ENCODE assay signal across 18 cellular contexts in the genomic region with DNA sequence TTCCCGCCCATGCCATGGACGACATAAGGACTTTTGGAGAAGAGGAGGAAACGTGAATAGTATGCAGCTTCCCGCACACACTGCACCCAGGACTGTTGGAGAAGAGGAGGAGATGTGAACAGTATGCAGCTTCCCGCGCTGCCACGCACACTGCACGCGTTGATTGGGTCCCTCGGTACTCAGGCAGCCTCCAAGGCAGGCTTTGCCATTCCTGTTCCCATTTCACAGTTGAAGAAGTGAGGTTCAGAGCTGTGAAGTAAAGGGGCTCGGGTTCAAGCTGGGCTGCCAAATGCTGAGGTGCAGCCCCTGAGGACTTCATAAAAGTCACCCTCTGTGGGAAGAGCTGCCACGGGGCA.
DNase-seq lines count a peak whose midpoint lies in the region; ATAC-seq and TF ChIP-seq lines count a peak whose summit lies in the region.
"Had no signal": no experiment of that assay in that cellular context is flagged by ENCODE, and none has a peak within 500 bp of the region (broad histone marks: within the 10 kb centered on the region; RNA-seq: fewer than 3 reads in every experiment).

No MANE protein-coding gene starts in this region.

- H3K27me3 ChIP-seq in heart right ventricle (peaks cover 0 to 24% (median 6%) of the 10 kb centered on the region in 7 donors), lower lobe of right lung (ENCODE audit: low read depth) (peaks cover 6% of the 10 kb centered on the region)

- 82 to 84% methylated on average over 12 of the region's 12 CpGs for WGBS in heart right ventricle, 2 donors

- H3K36me3 ChIP-seq in heart right ventricle: no peaks in the 10 kb centered on the region
- H3K36me3 ChIP-seq in lower lobe of right lung: no peaks in the 10 kb centered on the region

- POLR2A ChIA-PET in activated CD4-positive, alpha-beta T cell treated with anti-CD3 and anti-CD28 coated beads, Interleukin-2, amount 10 ng/mL, durations not matched to agents 7 days and 5 days (lab: Charles Lee): no interaction called here

- ATAC-seq in left ventricle myocardium superior (no peak), heart right ventricle (no peak), lower lobe of right lung (no peak)
- ATAC-seq: GM12878 had no signal

- H3K4me1 ChIP-seq in heart right ventricle (peaks cover 0 to 10% (median 0%) of the 10 kb centered on the region in 9 donors), lower lobe of right lung (peaks cover 12% of the 10 kb centered on the region)

- H3K4me3 ChIP-seq in heart right ventricle (no peak overlapping the region), lower lobe of right lung (no peak overlapping the region)
- H3K4me3 ChIP-seq: GM12878 had no signal

- CTCF ChIA-PET in activated CD4-positive, alpha-beta T cell treated with anti-CD3 and anti-CD28 coated beads, Interleukin-2, amount 10 ng/mL, durations not matched to agents 7 days and 5 days (lab: Charles Lee): no interaction called here

- no peak overlapping the region for H3K27ac Mint-ChIP-seq in activated CD4-positive, alpha-beta T cell treated with anti-CD3 and anti-CD28 coated beads, Interleukin-2, amount 10 ng/mL, durations not matched to agents 7 days and 5 days
- no peak overlapping the region for H3K27ac Mint-ChIP-seq in type B pancreatic cell

- H3K27ac ChIP-seq in heart right ventricle (no peak overlapping the region), lower lobe of right lung (no peak overlapping the region)
- H3K27ac ChIP-seq: HL-60 had no signal

- no peak for TF ChIP-seq CTCF in heart right ventricle (IDR thresholded peaks at IDR 0.05)
- no peak for TF ChIP-seq CTCF in lower lobe of right lung (IDR thresholded peaks at IDR 0.05)
- no peak for TF ChIP-seq CTCF in type B pancreatic cell (conservative IDR thresholded peaks at IDR 0.05)

- no peaks in the 10 kb centered on the region for H3K36me3 Mint-ChIP-seq in activated CD4-positive, alpha-beta T cell treated with anti-CD3 and anti-CD28 coated beads, Interleukin-2, amount 10 ng/mL, durations not matched to agents 7 days and 5 days (ENCODE audit: low read depth)
- H3K36me3 Mint-ChIP-seq in type B pancreatic cell: no peaks in the 10 kb centered on the region

- intact Hi-C loops in left ventricle myocardium superior (cut with micrococcal nuclease): no loop called here
- intact Hi-C loops in heart right ventricle (cut with DNase I): no loop called here
- intact Hi-C loops in lower lobe of right lung (cut with DNase I): no loop called here

- no peak overlapping the region for H3K4me3 Mint-ChIP-seq in activated CD4-positive, alpha-beta T cell treated with anti-CD3 and anti-CD28 coated beads, Interleukin-2, amount 10 ng/mL, durations not matched to agents 7 days and 5 days
- no peak overlapping the region for H3K4me3 Mint-ChIP-seq in type B pancreatic cell

- H3K9me3 ChIP-seq in heart right ventricle (no peaks in the 10 kb centered on the region), lower lobe of right lung (no peaks in the 10 kb centered on the region)

- peak; percentile 3 for DNase-seq in activated CD4-positive, alpha-beta T cell treated with anti-CD3 and anti-CD28 coated beads, Interleukin-2, amount 10 ng/mL, durations not matched to agents 7 days and 5 days
- DNase-seq in activated CD4-positive, alpha-beta T cell treated with anti-CD3 and anti-CD28 coated beads, Interleukin-2, amount 50 U/mL, for 4 hours: no peak
- DNase-seq in left ventricle myocardium superior (peak; percentile 19), heart right ventricle (no peak), lower lobe of right lung (peak; percentile 20), type B pancreatic cell (ENCODE audit: extremely low spot score, unreplicated experiment) (peak; percentile 57), medulla oblongata (ENCODE audit: extremely low spot score) (no peak), AML-193 (lab: John Stamatoyannopoulos, UW) (no peak)
- DNase-seq: C1 segment of cervical spinal cord, DMS 273 treated with DMSO at 0.1 percent for 48 hours, GDM1, GOT3, NCI-H1105, NCI-H1694, NCI-H510A treated with DMSO at 0.1 percent for 48 hours, NCI-H82 had no signal

- no peaks in the 10 kb centered on the region for H3K9me3 Mint-ChIP-seq in activated CD4-positive, alpha-beta T cell treated with anti-CD3 and anti-CD28 coated beads, Interleukin-2, amount 10 ng/mL, durations not matched to agents 7 days and 5 days
- H3K9me3 Mint-ChIP-seq in type B pancreatic cell: no peaks in the 10 kb centered on the region

- no peaks in the 10 kb centered on the region for H3K4me1 Mint-ChIP-seq in activated CD4-positive, alpha-beta T cell treated with anti-CD3 and anti-CD28 coated beads, Interleukin-2, amount 10 ng/mL, durations not matched to agents 7 days and 5 days
- H3K4me1 Mint-ChIP-seq in type B pancreatic cell (ENCODE audit: unreplicated experiment): peaks cover 4% of the 10 kb centered on the region

- no peaks in the 10 kb centered on the region for H3K27me3 Mint-ChIP-seq in activated CD4-positive, alpha-beta T cell treated with anti-CD3 and anti-CD28 coated beads, Interleukin-2, amount 10 ng/mL, durations not matched to agents 7 days and 5 days
- H3K27me3 Mint-ChIP-seq in type B pancreatic cell: peaks cover 21% of the 10 kb centered on the region

Comparison
In these comparisons a context has a peak if more than half of its experiments do, and no peak if none do; other contexts are left out.
1. DNase-seq: peak in activated CD4-positive, alpha-beta T cell treated with anti-CD3 and anti-CD28 coated beads, Interleukin-2, amount 10 ng/mL, durations not matched to agents 7 days and 5 days (single experiment), left ventricle myocardium superior (single experiment), lower lobe of right lung (single experiment) and type B pancreatic cell (single experiment); none in activated CD4-positive, alpha-beta T cell treated with anti-CD3 and anti-CD28 coated beads, Interleukin-2, amount 50 U/mL, for 4 hours (0 of 2), heart right ventricle (0 of 2), medulla oblongata (single experiment) and AML-193 (0 of 2).